Comparison of ENCODE assay signal across 24 cellular contexts in the genomic region with DNA sequence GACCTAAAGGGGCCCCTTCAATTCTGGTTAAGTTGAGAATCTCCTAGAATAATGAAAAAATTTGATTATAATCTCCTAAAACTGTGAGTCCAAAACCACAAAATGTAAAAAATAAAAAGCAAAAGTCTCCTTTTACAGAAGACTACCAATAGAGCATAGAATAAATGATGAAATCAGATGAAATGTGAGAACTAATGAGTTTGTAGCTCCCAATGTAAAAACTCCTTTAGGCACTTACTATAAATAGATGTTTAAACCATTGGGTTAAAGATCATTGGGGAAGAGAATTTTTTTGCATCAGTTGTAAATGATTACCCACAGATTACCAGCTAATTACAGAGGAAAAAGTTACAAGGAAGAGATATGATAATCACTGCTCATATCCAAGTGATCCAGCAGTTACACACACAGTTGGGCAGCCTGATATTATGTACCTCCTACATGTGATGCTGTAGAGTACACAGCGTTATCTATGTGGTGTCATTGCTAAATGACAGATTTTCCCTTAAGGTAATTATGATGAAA.
DNase-seq lines count a peak whose midpoint lies in the region; ATAC-seq and TF ChIP-seq lines count a peak whose summit lies in the region.
"Had no signal": no experiment of that assay in that cellular context is flagged by ENCODE, and none has a peak within 500 bp of the region (broad histone marks: within the 10 kb centered on the region; RNA-seq: fewer than 3 reads in every experiment).

No MANE protein-coding gene starts in this region.

- H3K9me3 ChIP-seq in Peyer's patch: no peaks in the 10 kb centered on the region
- no peaks in the 10 kb centered on the region for H3K9me3 ChIP-seq in HAP-1
- H3K9me3 ChIP-seq: lower lobe of right lung, sigmoid colon, upper lobe of left lung had no signal

- in situ Hi-C loops in astrocyte of the spinal cord (cut with HindIII; ENCODE audit: low sequenced_read_pairs) (no loop called here), HAP-1 (cut with MboI; ENCODE audit: low sequenced_read_pairs) (no loop called here)

- H3K36me3 ChIP-seq in Peyer's patch (no peaks in the 10 kb centered on the region), HAP-1 (replicated peaks) (no peaks in the 10 kb centered on the region)
- H3K36me3 ChIP-seq: lower lobe of right lung, sigmoid colon, upper lobe of left lung had no signal

- no peak overlapping the region for H3K4me3 ChIP-seq in AG10803 (ENCODE audit: low read length)
- H3K4me3 ChIP-seq in astrocyte of the spinal cord (ENCODE audit: low read depth, low read length): no peak overlapping the region
- no peak overlapping the region for H3K4me3 ChIP-seq in Peyer's patch
- H3K4me3 ChIP-seq in HAP-1: no peak overlapping the region
- H3K4me3 ChIP-seq: lower lobe of right lung, sigmoid colon, upper lobe of left lung had no signal

- H3K4me1 ChIP-seq in Peyer's patch (no peaks in the 10 kb centered on the region), HAP-1 (no peaks in the 10 kb centered on the region)
- H3K4me1 ChIP-seq: lower lobe of right lung, upper lobe of left lung had no signal

- no peak overlapping the region for H3K27ac ChIP-seq in Peyer's patch
- H3K27ac ChIP-seq: lower lobe of right lung, sigmoid colon, upper lobe of left lung had no signal

- TF ChIP-seq CTCF in AG10803 (conservative IDR thresholded peaks at IDR 0.05; ENCODE audit: low read length) (no peak), astrocyte of the spinal cord (IDR thresholded peaks at IDR 0.05; ENCODE audit: low read depth, low read length) (no peak), Peyer's patch (IDR thresholded peaks at IDR 0.05) (no peak)

- no peak for ATAC-seq in GM21825 (IDR thresholded peaks at IDR 0.05; ENCODE audit: unreplicated experiment)
- ATAC-seq: lower lobe of right lung had no signal

- peak; percentile 58 for DNase-seq in AG10803 (ENCODE audit: low read depth)
- peak; percentile 3 for DNase-seq in HuH-7 (ENCODE audit: low spot score)
- peak; percentile 42 for DNase-seq in astrocyte of the spinal cord (ENCODE audit: low read depth, low spot score)
- DNase-seq in iris pigment epithelial cell (ENCODE audit: low read depth): peak; percentile 36
- DNase-seq in Peyer's patch: no peak
- DNase-seq in cerebellar cortex (ENCODE audit: low spot score): no peak
- no peak for DNase-seq in HAP-1 (ENCODE audit: low spot score in 2 of 2)
- DNase-seq: ACHN; activated CD4-positive, alpha-beta memory T cell treated with anti-CD3 and anti-CD28 coated beads for 36 hours; activated CD4-positive, CD25-positive, alpha-beta regulatory T cell; activated gamma-delta T cell treated with Interleukin-2 at 50 U/mL for 16 hours; activated T-cell treated with anti-CD3 and anti-CD28 coated beads for 4 hours; DMS153; foreskin melanocyte; islet precursor cell; Kasumi-1; lower lobe of right lung; NCI-H1092; NCI-H1930; NK-92 treated with Interleukin-12 subunit alpha and Interleukin-12 subunit beta, amount 100 ng/mL, for 24 hours; posterior cingulate gyrus; sigmoid colon; upper lobe of left lung had no signal

- no peak for TF ChIP-seq POLR2A in Peyer's patch (IDR thresholded peaks at IDR 0.05)

- no peaks in the 10 kb centered on the region for H3K27me3 ChIP-seq in Peyer's patch
- peaks cover 5% of the 10 kb centered on the region for H3K27me3 ChIP-seq in HAP-1 (ENCODE audit: low read depth)
- H3K27me3 ChIP-seq: sigmoid colon, upper lobe of left lung had no signal

Comparison
In these comparisons a context has a peak if more than half of its experiments do, and no peak if none do; other contexts are left out.
1. DNase-seq: peak in AG10803 (single experiment), HuH-7 (single experiment), astrocyte of the spinal cord (single experiment) and iris pigment epithelial cell (single experiment); none in Peyer's patch (0 of 3), cerebellar cortex (single experiment) and HAP-1 (0 of 2).